20 cellular contexts compared by ENCODE assay signal in the genomic region with DNA sequence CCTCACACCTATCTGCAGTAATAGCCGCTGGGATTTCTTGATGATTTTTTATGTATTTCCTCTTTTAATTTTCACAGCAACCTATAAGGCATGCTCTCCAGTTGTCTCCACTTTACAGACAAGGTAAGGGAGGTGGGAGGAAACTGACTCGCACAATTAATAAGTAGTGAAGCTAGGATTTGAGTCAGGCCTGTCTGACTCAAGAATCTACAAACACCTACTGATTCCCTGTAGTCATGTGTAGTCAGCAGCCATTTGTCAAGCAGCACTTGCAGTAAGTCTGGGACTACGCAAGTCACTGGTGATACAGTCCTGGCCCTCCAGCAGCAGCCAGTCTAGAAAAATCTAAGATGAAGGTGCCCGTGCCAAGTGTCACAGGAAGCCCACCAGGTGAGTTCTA.
A peak's percentile ranks its signal among the peaks of the same experiment; 100 is the strongest.
DNase-seq lines count a peak whose midpoint lies in the region; FAIRE-seq and TF ChIP-seq lines count a peak whose summit lies in the region.
"Had no signal": no experiment of that assay in that cellular context is flagged by ENCODE, and none has a peak within 500 bp of the region (broad histone marks: within the 10 kb centered on the region; RNA-seq: fewer than 3 reads in every experiment).

No MANE protein-coding gene starts in this region.

- no peaks in the 10 kb centered on the region for H3K27me3 ChIP-seq in colonic mucosa
- H3K27me3 ChIP-seq: BLaER1 treated with 17β-estradiol and CSF1 and Interleukin-3, amounts not matched to agents 10 nM and 100 nM; gastrocnemius medialis; SJSA1; vagina had no signal

- intact Hi-C loops in colonic mucosa (cut with DNase I), result loop anchor here (5.0 to 10.0 kb wide), 2 partner anchors 233 to 471 kb away; no protein-coding TSS in a partner anchor

- no peaks in the 10 kb centered on the region for H3K9me3 ChIP-seq in colonic mucosa
- H3K9me3 ChIP-seq: BLaER1 treated with 17β-estradiol and CSF1 and Interleukin-3, amounts not matched to agents 10 nM and 100 nM; gastrocnemius medialis; SJSA1; vagina had no signal

- no peaks in the 10 kb centered on the region for H3K36me3 ChIP-seq in colonic mucosa
- H3K36me3 ChIP-seq: BLaER1 treated with 17β-estradiol and CSF1 and Interleukin-3, amounts not matched to agents 10 nM and 100 nM; gastrocnemius medialis; SJSA1; vagina had no signal

- H3K9ac ChIP-seq in colonic mucosa (ENCODE audit: low read depth in 2 of 2, low read length in 2 of 2), result no peak overlapping the region
- H3K9ac ChIP-seq: BLaER1 treated with 17β-estradiol and CSF1 and Interleukin-3, amounts not matched to agents 10 nM and 100 nM had no signal

- H3K27ac ChIP-seq in colonic mucosa, result no peak overlapping the region
- H3K27ac ChIP-seq: BLaER1 treated with 17β-estradiol and CSF1 and Interleukin-3, amounts not matched to agents 10 nM and 100 nM; SJSA1; vagina had no signal

- peak; percentile 37 for DNase-seq in activated CD4-positive, alpha-beta T cell treated with anti-CD3 and anti-CD28 coated beads for 48 hours
- DNase-seq in activated CD4-positive, alpha-beta T cell treated with anti-CD3 and anti-CD28 coated beads for 1 hour, result no peak
- DNase-seq in ACHN (peak; percentile 26), RCC 7860 (ENCODE audit: low spot score) (peak; percentile 55), fibroblast of mammary gland (ENCODE audit: low read depth) (peak; percentile 75), C1 segment of cervical spinal cord (lab: John Stamatoyannopoulos, UW) (no peak), colonic mucosa (no peak), NCI-H748 (lab: John Stamatoyannopoulos, UW; ENCODE audit: unreplicated experiment) (no peak)
- DNase-seq: activated B cell treated with CpG ODN at 0.5 μM for 24 hours; activated CD8-positive, alpha-beta memory T cell treated with anti-CD3 and anti-CD28 coated beads, Interleukin-2, amount 50 U/mL, for 4 hours; DMS 273 treated with DMSO at 0.1 percent for 48 hours; gastrocnemius medialis; GF-D8; naive thymus-derived CD8-positive, alpha-beta T cell; T-helper 2 cell had no signal

- H3K4me3 ChIP-seq in fibroblast of mammary gland (ENCODE audit: control insufficient read depth, low read depth, low read length) (no peak overlapping the region), colonic mucosa (no peak overlapping the region)
- H3K4me3 ChIP-seq: BLaER1 treated with 17β-estradiol and CSF1 and Interleukin-3, amounts not matched to agents 10 nM and 100 nM; gastrocnemius medialis; SJSA1; vagina had no signal

- in situ Hi-C loops in ACHN (cut with HindIII; ENCODE audit: low pct_ligation_motif_present, low pct_unique_long_range_greater_than_20kb, low sequenced_read_pairs), result loop anchor here (25.0 kb wide), 1 partner anchor 233 kb away; no protein-coding TSS in a partner anchor

- TF ChIP-seq CTCF in fibroblast of mammary gland (conservative IDR thresholded peaks at IDR 0.05; ENCODE audit: control insufficient read depth, insufficient read depth, low read depth, low read length) (no peak), colonic mucosa (IDR thresholded peaks at IDR 0.05) (no peak)

- H3K4me1 ChIP-seq in colonic mucosa, result no peaks in the 10 kb centered on the region
- H3K4me1 ChIP-seq: BLaER1 treated with 17β-estradiol and CSF1 and Interleukin-3, amounts not matched to agents 10 nM and 100 nM; vagina had no signal

- no peak for FAIRE-seq in RCC 7860 (lab: Jason Lieb, UNC)
- FAIRE-seq: A204.1, GM19239 had no signal

Comparison
In these comparisons a context has a peak if more than half of its experiments do, and no peak if none do; other contexts are left out.
1. DNase-seq: peak in activated CD4-positive, alpha-beta T cell treated with anti-CD3 and anti-CD28 coated beads for 48 hours (single experiment), ACHN (single experiment), RCC 7860 (single experiment) and fibroblast of mammary gland (single experiment); none in activated CD4-positive, alpha-beta T cell treated with anti-CD3 and anti-CD28 coated beads for 1 hour (single experiment), C1 segment of cervical spinal cord (0 of 14), colonic mucosa (single experiment) and NCI-H748 (single experiment).